27 cellular contexts compared by ENCODE assay signal in genomic region chr5:1410156-1411014, GRCh38. TPM values are rescaled to one million over a fixed set of nuclear protein-coding genes. Genes with fewer than 3 reads are reported as not detected.
"Had no signal": no experiment of that assay in that cellular context is flagged by ENCODE, and none has a peak within 500 bp of the region (broad histone marks: within the 10 kb centered on the region; RNA-seq: fewer than 3 reads in every experiment).

No MANE protein-coding gene starts in this region.

- H3K9me3 ChIP-seq: neutrophil, ovary, psoas muscle, right lobe of liver, testis, upper lobe of left lung had no signal

- DNase-seq: activated CD4-positive, alpha-beta memory T cell treated with anti-CD3 and anti-CD28 coated beads, Interleukin-2, amount 10 ng/mL, durations not matched to agents 7 days and 5 days; activated CD4-positive, alpha-beta T cell treated with anti-CD3 and anti-CD28 coated beads for 48 hours; activated CD4-positive, CD25-positive, alpha-beta regulatory T cell; activated gamma-delta T cell treated with Interleukin-2 at 50 U/mL for 16 hours; anterior cingulate cortex; central memory CD4-positive, alpha-beta T cell; effector memory CD8-positive, alpha-beta T cell; foreskin melanocyte; stimulated activated CD4-positive, alpha-beta T cell treated with anti-CD3 and anti-CD28 coated beads, Interleukin-4, amount 100 ng/mL, for 1 hour; stimulated activated naive CD4-positive, alpha-beta T cell; SW 1271; testis; upper lobe of left lung had no signal

- H3K4me3 ChIP-seq: dorsolateral prefrontal cortex, hepatocyte, ovary, psoas muscle, right lobe of liver, smooth muscle cell, testis, upper lobe of left lung had no signal

- H3K27me3 ChIP-seq: hepatocyte, ovary, right lobe of liver, testis, upper lobe of left lung had no signal

- H3K27ac ChIP-seq: dorsolateral prefrontal cortex, hepatocyte, neutrophil, ovary, psoas muscle, right lobe of liver, testis, upper lobe of left lung had no signal

- FAIRE-seq: colon, endothelial cell of umbilical vein had no signal

- H3K36me3 ChIP-seq: neutrophil, ovary, right lobe of liver, upper lobe of left lung had no signal

- ATAC-seq: effector memory CD8-positive, alpha-beta T cell; esophagus mucosa; natural killer cell treated with Interleukin-12 subunit alpha and Interleukin-12 subunit beta and Interleukin-15 and Interleukin-18, amount 100 ng/mL, for 72 hours; psoas muscle; right lobe of liver; T-helper 17 cell had no signal

- H3K4me1 ChIP-seq: psoas muscle, right lobe of liver, testis, upper lobe of left lung had no signal

RNA-seq across cellular contexts. Expression of gene SLC6A3, which starts 34.9 kb away (rescaled TPM):
- total RNA-seq: activated CD4-positive, alpha-beta memory T cell treated with anti-CD3 and anti-CD28 coated beads, Interleukin-2, amount 10 ng/mL, durations not matched to agents 7 days and 5 days; activated T-helper 1 cell treated with anti-CD3 and anti-CD28 coated beads, Interleukin-12 subunit alpha, Interleukin-12 subunit beta, Interleukin-2, Interleukin-4 antibody, amounts not matched to agents 30 ng/mL and 10 ng/mL and 1 ng/mL, durations not matched to agents 14 hours and 24 hours and 36 hours; endothelial cell of umbilical vein; hepatocyte; liver; natural killer cell treated with Interleukin-12 subunit alpha and Interleukin-12 subunit beta and Interleukin-15 and Interleukin-18, amount 100 ng/mL, for 72 hours; psoas muscle; right lobe of liver; smooth muscle cell; T-helper 17 cell had no signal
- polyA plus RNA-seq: endothelial cell of umbilical vein, hepatocyte, liver, smooth muscle cell had no signal
